In the genomic region with DNA sequence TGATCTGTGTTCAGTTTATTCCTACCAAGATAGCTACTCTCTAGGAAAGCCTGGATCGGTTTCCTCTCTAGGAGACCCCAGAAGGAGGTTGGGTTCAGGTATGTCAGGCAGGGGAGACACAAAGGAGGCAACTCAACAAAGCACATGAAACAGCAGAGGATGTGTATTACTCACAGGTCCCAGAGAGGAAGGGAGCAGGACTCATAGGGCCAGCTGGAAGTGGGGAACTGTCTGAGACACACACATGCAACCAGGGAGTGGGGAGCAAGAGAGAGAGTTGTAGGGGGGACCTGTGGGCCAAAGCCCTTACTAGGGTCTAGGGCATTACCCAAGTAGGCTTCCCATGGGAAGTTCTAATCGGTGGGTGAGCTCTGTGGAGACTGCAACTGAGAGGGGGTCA, we compare ENCODE assay signal across 24 cellular contexts.
"Had no signal": no experiment of that assay in that cellular context is flagged by ENCODE, and none has a peak within 500 bp of the region (broad histone marks: within the 10 kb centered on the region; RNA-seq: fewer than 3 reads in every experiment).

No MANE protein-coding gene starts in this region.

- H3K4me3 ChIP-seq: body of pancreas, esophagus squamous epithelium had no signal

- H3K27me3 ChIP-seq: body of pancreas, esophagus squamous epithelium had no signal

- ATAC-seq: activated naive CD4-positive, alpha-beta T cell treated with anti-CD3 and anti-CD28 coated beads, Interleukin-2, amount 50 U/mL, for 72 hours; activated T-cell treated with anti-CD3 and anti-CD28 coated beads, Interleukin-2, amount 50 U/mL, for 72 hours; body of pancreas; WTC11 had no signal

- H3K36me3 ChIP-seq: esophagus squamous epithelium had no signal

- H3K36me3 Mint-ChIP-seq: activated naive CD4-positive, alpha-beta T cell treated with anti-CD3 and anti-CD28 coated beads, Interleukin-2, amount 10 ng/mL, durations not matched to agents 7 days and 5 days; activated naive CD8-positive, alpha-beta T cell treated with anti-CD3 and anti-CD28 coated beads, Interleukin-2, amount 10 ng/mL, durations not matched to agents 7 days and 5 days; WTC11 had no signal

- H3K9me3 ChIP-seq: body of pancreas, esophagus squamous epithelium had no signal

- H3K27ac Mint-ChIP-seq: activated CD4-positive, alpha-beta memory T cell treated with anti-CD3 and anti-CD28 coated beads, Interleukin-2, amount 10 ng/mL, durations not matched to agents 7 days and 5 days; activated naive CD4-positive, alpha-beta T cell treated with anti-CD3 and anti-CD28 coated beads, Interleukin-2, amount 10 ng/mL, durations not matched to agents 7 days and 5 days; activated naive CD4-positive, alpha-beta T cell treated with anti-CD3 and anti-CD28 coated beads, Interleukin-2, amount 50 U/mL, for 72 hours; activated naive CD8-positive, alpha-beta T cell treated with anti-CD3 and anti-CD28 coated beads, Interleukin-2, amount 10 ng/mL, durations not matched to agents 7 days and 5 days; activated T-cell treated with anti-CD3 and anti-CD28 coated beads, Interleukin-2, amount 50 U/mL, for 24 hours; activated T-cell treated with anti-CD3 and anti-CD28 coated beads, Interleukin-2, amount 50 U/mL, for 72 hours; WTC11 had no signal

- H3K4me3 Mint-ChIP-seq: activated CD4-positive, alpha-beta memory T cell treated with anti-CD3 and anti-CD28 coated beads, Interleukin-2, amount 10 ng/mL, durations not matched to agents 7 days and 5 days; activated CD4-positive, alpha-beta T cell treated with anti-CD3 and anti-CD28 coated beads, Interleukin-2, amount 10 ng/mL, durations not matched to agents 7 days and 5 days; activated naive CD4-positive, alpha-beta T cell treated with anti-CD3 and anti-CD28 coated beads, Interleukin-2, amount 10 ng/mL, durations not matched to agents 7 days and 5 days; activated naive CD8-positive, alpha-beta T cell treated with anti-CD3 and anti-CD28 coated beads, Interleukin-2, amount 10 ng/mL, durations not matched to agents 7 days and 5 days; activated T-cell treated with anti-CD3 and anti-CD28 coated beads, Interleukin-2, amount 50 U/mL, for 24 hours; activated T-cell treated with anti-CD3 and anti-CD28 coated beads, Interleukin-2, amount 50 U/mL, for 72 hours; WTC11 had no signal

- DNase-seq: activated CD4-positive, alpha-beta memory T cell treated with anti-CD3 and anti-CD28 coated beads, Interleukin-2, amount 10 ng/mL, durations not matched to agents 7 days and 5 days; activated CD4-positive, alpha-beta T cell treated with anti-CD3 and anti-CD28 coated beads for 1 hour; activated CD4-positive, alpha-beta T cell treated with anti-CD3 and anti-CD28 coated beads for 4 hours; activated CD4-positive, alpha-beta T cell treated with anti-CD3 and anti-CD28 coated beads, Interleukin-2, amount 10 ng/mL, durations not matched to agents 7 days and 5 days; activated CD4-positive, alpha-beta T cell treated with anti-CD3 and anti-CD28 coated beads, Interleukin-2, amount 50 U/mL, for 4 hours; activated CD8-positive, alpha-beta memory T cell treated with anti-CD3 and anti-CD28 coated beads, Interleukin-2, amount 50 U/mL, for 48 hours; activated gamma-delta T cell; activated naive CD4-positive, alpha-beta T cell; activated naive CD4-positive, alpha-beta T cell treated with anti-CD3 and anti-CD28 coated beads, Interleukin-2, amount 10 ng/mL, durations not matched to agents 7 days and 5 days; activated naive CD8-positive, alpha-beta T cell treated with anti-CD3 and anti-CD28 coated beads, Interleukin-2, amount 10 ng/mL, durations not matched to agents 7 days and 5 days; activated T-cell treated with anti-CD3 and anti-CD28 coated beads for 4 hours; activated T-cell treated with anti-CD3 and anti-CD28 coated beads, Interleukin-2, amount 50 U/mL, for 24 hours; activated T-cell treated with anti-CD3 and anti-CD28 coated beads, Interleukin-2, amount 50 U/mL, for 72 hours; body of pancreas; caudate nucleus; cortex of kidney; effector CD8-positive, alpha-beta T cell; esophagus squamous epithelium; head of caudate nucleus; T-helper 2 cell had no signal

- H3K27ac ChIP-seq: body of pancreas, epithelial cell of prostate, esophagus squamous epithelium, VCaP had no signal
